Comparison of ENCODE assay signal across 33 cellular contexts in the genomic region with DNA sequence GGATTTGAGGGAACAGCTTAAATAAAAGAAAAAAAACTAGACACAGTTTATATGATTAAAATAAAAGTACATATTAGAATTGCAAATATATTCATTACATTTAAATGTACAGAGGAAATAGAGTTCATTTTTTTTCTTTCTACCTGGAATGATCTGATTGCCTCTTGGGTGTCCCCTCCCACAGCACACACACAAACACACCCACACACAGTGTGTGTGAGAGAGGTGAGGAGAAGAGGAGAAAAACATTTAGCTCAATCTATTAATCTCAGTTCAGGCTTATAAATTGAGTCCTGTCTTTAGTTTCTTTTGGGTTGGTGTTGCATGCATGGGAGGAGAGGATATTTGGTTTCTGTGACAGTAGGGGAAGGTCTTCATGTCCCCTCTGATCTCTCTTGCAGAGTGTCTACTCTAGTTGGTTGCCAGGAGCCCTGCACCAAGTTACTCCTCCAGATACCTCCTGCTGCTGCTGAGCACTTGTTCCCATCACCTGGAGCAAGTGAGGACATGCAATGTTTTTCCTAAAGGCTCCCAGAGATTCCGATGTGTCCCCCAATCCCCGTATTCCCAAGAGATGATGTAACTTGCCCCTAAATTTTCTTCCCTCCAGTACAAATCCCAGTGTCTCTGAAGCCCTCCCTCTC. TPM values are rescaled to one million over a fixed set of nuclear protein-coding genes. Genes with fewer than 3 reads are reported as not detected.
"Had no signal": no experiment of that assay in that cellular context is flagged by ENCODE, and none has a peak within 500 bp of the region (broad histone marks: within the 10 kb centered on the region; RNA-seq: fewer than 3 reads in every experiment).

No MANE protein-coding gene starts in this region.

- H3K27me3 ChIP-seq: heart left ventricle, pancreas, right atrium auricular region, right lobe of liver, stomach, testis, thyroid gland, transverse colon, upper lobe of left lung, vagina had no signal

- H3K4me3 Mint-ChIP-seq: memory B cell; naive B cell; natural killer cell; stimulated activated naive B cell treated with anti-CD40 and anti-IgM and Interleukin-4, amounts not matched to agents 10 μg/mL and 1 μg/mL and 100 μg/mL, for 72 hours had no signal

- H3K27ac ChIP-seq: heart left ventricle, left ventricle myocardium inferior, pancreas, psoas muscle, right atrium auricular region, right lobe of liver, stomach, testis, thyroid gland, transverse colon, upper lobe of left lung, vagina had no signal

- H3K9me3 ChIP-seq: heart left ventricle, left ventricle myocardium inferior, pancreas, psoas muscle, right atrium auricular region, right lobe of liver, stomach, testis, thyroid gland, transverse colon, upper lobe of left lung, vagina had no signal

- H3K36me3 Mint-ChIP-seq: memory B cell; natural killer cell; stimulated activated naive B cell treated with anti-CD40 and anti-IgM and Interleukin-4, amounts not matched to agents 10 μg/mL and 1 μg/mL and 100 μg/mL, for 72 hours had no signal

- H3K4me3 ChIP-seq: heart left ventricle, left ventricle myocardium inferior, lung, pancreas, psoas muscle, right atrium auricular region, right lobe of liver, smooth muscle cell, stomach, testis, thyroid gland, transverse colon, upper lobe of left lung, vagina had no signal

- H3K4me1 ChIP-seq: heart left ventricle, left ventricle myocardium inferior, psoas muscle, right atrium auricular region, right lobe of liver, stomach, testis, thyroid gland, transverse colon, upper lobe of left lung, vagina had no signal

- H3K4me1 Mint-ChIP-seq: memory B cell; natural killer cell; stimulated activated naive B cell treated with anti-CD40 and anti-IgM and Interleukin-4, amounts not matched to agents 10 μg/mL and 1 μg/mL and 100 μg/mL, for 72 hours had no signal

- ATAC-seq: heart left ventricle; left cardiac atrium; natural killer cell; psoas muscle; right lobe of liver; stimulated activated naive B cell treated with anti-CD40 and anti-IgM and Interleukin-4, amounts not matched to agents 10 μg/mL and 1 μg/mL and 100 μg/mL, for 72 hours; stimulated activated naive CD8-positive, alpha-beta T cell treated with anti-CD3 and anti-CD28 coated beads, Interleukin-15, Interleukin-2, amounts not matched to agents 100 U/mL and 50 U/mL, for 24 hours had no signal

- DNase-seq: heart left ventricle; hypothalamus; islet precursor cell; left cardiac atrium; left ventricle myocardium inferior; naive B cell; natural killer cell; pancreas; psoas muscle; right lobe of liver; stimulated activated CD4-positive, alpha-beta T cell treated with anti-CD3 and anti-CD28 coated beads, Interleukin-1b, Interleukin-23, amount 100 ng/mL, for 48 hours; stimulated activated CD4-positive, alpha-beta T cell treated with anti-CD3 and anti-CD28 coated beads, Interleukin-2, amount 100 ng/mL, for 48 hours; stimulated activated CD4-positive, alpha-beta T cell treated with anti-CD3 and anti-CD28 coated beads, Interleukin-4, amount 100 ng/mL, for 4 hours; stimulated activated naive B cell treated with anti-CD40 and anti-IgM and Interleukin-4, amounts not matched to agents 10 μg/mL and 1 μg/mL and 100 μg/mL, for 72 hours; stimulated activated naive CD8-positive, alpha-beta T cell treated with anti-CD3 and anti-CD28 coated beads, Interleukin-15, Interleukin-2, amounts not matched to agents 100 U/mL and 50 U/mL, for 24 hours; stomach; testis; thyroid gland; transverse colon; upper lobe of left lung had no signal

- H3K36me3 ChIP-seq: heart left ventricle, left ventricle myocardium inferior, pancreas, right atrium auricular region, right lobe of liver, stomach, thyroid gland, transverse colon, upper lobe of left lung, vagina had no signal

- H3K9me3 Mint-ChIP-seq: naive B cell; stimulated activated naive B cell treated with anti-CD40 and anti-IgM and Interleukin-4, amounts not matched to agents 10 μg/mL and 1 μg/mL and 100 μg/mL, for 72 hours had no signal

- H3K27me3 Mint-ChIP-seq: memory B cell had no signal

- H3K4me2 ChIP-seq: smooth muscle cell had no signal

- H3K27ac Mint-ChIP-seq: memory B cell; natural killer cell; stimulated activated naive B cell treated with anti-CD40 and anti-IgM and Interleukin-4, amounts not matched to agents 10 μg/mL and 1 μg/mL and 100 μg/mL, for 72 hours had no signal

RNA-seq across cellular contexts. Expression of a gene that starts 50.8 kb away (rescaled TPM):
- total RNA-seq: heart left ventricle, kidney epithelial cell, left cardiac atrium, left ventricle myocardium inferior, lower leg skin, lung, mononuclear cell, natural killer cell, osteoblast, psoas muscle, renal cortical epithelial cell, right atrium auricular region, skeletal muscle tissue, smooth muscle cell, testis, thyroid gland, transverse colon, urinary bladder, vagina had no signal
- polyA plus RNA-seq: neural cell, smooth muscle cell, urinary bladder had no signal
